Comparison of ENCODE assay signal across 23 cellular contexts in genomic region chr13:37187611-37188010, GRCh38.
DNase-seq lines count a peak whose midpoint lies in the region; ATAC-seq and TF ChIP-seq lines count a peak whose summit lies in the region.
"Had no signal": no experiment of that assay in that cellular context is flagged by ENCODE, and none has a peak within 500 bp of the region (broad histone marks: within the 10 kb centered on the region; RNA-seq: fewer than 3 reads in every experiment).

No MANE protein-coding gene starts in this region.

- no peak overlapping the region for H2AFZ ChIP-seq in SK-N-SH (ENCODE audit: low read depth)

- ATAC-seq in HG03378 (IDR thresholded peaks at IDR 0.05; ENCODE audit: unreplicated experiment) = no peak
- ATAC-seq: HCT116, K562 had no signal

- no peak overlapping the region for H3K4me3 ChIP-seq in AG10803 (ENCODE audit: low read length)
- H3K4me3 ChIP-seq in SK-N-SH (ENCODE audit: low read depth in 2 of 2, low read length in 1 of 2) = no peak overlapping the region
- H3K4me3 ChIP-seq in Peyer's patch = no peak overlapping the region
- H3K4me3 ChIP-seq: K562 had no signal

- peak overlapping the region; percentile 82 for H3K27ac Mint-ChIP-seq in chondrocyte (ENCODE audit: unreplicated experiment)

- CTCF ChIA-PET in SK-N-SH (lab: Yijun Ruan, JAX) = no interaction called here

- no peaks in the 10 kb centered on the region for H3K27me3 ChIP-seq in SK-N-SH (ENCODE audit: insufficient read depth)
- H3K27me3 ChIP-seq in Peyer's patch = no peaks in the 10 kb centered on the region
- H3K27me3 ChIP-seq: BE2C had no signal

- no peaks in the 10 kb centered on the region for H3K9me2 ChIP-seq in SK-N-SH

- TF ChIP-seq CTCF in AG10803 (conservative IDR thresholded peaks at IDR 0.05; ENCODE audit: low read length) (no peak), SK-N-SH (IDR thresholded peaks at IDR 0.05) (no peak), chondrocyte (IDR thresholded peaks at IDR 0.05) (no peak), Peyer's patch (IDR thresholded peaks at IDR 0.05) (no peak)

- no peak for TF ChIP-seq EP300 in SK-N-SH (IDR thresholded peaks at IDR 0.05; ENCODE audit: borderline replicate concordance in 1 of 2, low read depth in 1 of 2, low read length in 1 of 2)

- peaks cover 28% of the 10 kb centered on the region for H3K36me3 Mint-ChIP-seq in chondrocyte (ENCODE audit: low read depth)

- H3K4me3 Mint-ChIP-seq in chondrocyte (ENCODE audit: unreplicated experiment) = peak overlapping the region; percentile 5

- peaks cover 26% of the 10 kb centered on the region for H3F3A ChIP-seq in SK-N-SH (replicated peaks; ENCODE audit: insufficient read depth)

- TF ChIP-seq RAD21 in SK-N-SH (IDR thresholded peaks at IDR 0.05; ENCODE audit: low read length) = no peak

- H3K4me1 ChIP-seq in SK-N-SH (ENCODE audit: control insufficient read depth in 1 of 2, insufficient read depth in 2 of 2, low read depth in 1 of 2, low read length in 1 of 2) (peaks cover 0 to 8% of the 10 kb centered on the region in 2 experiments; a peak in 1 of 4 replicates), Peyer's patch (no peaks in the 10 kb centered on the region)
- H3K4me1 ChIP-seq: BE2C had no signal

- peaks cover 55% of the 10 kb centered on the region for H3K9me3 Mint-ChIP-seq in chondrocyte (ENCODE audit: low read depth)

- DNase-seq in AG10803 (ENCODE audit: low read depth) = peak; percentile 72
- no peak for DNase-seq in SK-N-SH
- no peak for DNase-seq in chondrocyte (ENCODE audit: low spot score)
- DNase-seq in islet precursor cell = no peak
- no peak for DNase-seq in Peyer's patch
- no peak for DNase-seq in occipital lobe (lab: John Stamatoyannopoulos, UW)
- DNase-seq: BE2C, Calu3, DMS79 treated with DMSO at 0.1 percent for 48 hours, Kasumi-1, MV-4-11, NCI-H1105, NCI-H1436 treated with DMSO at 0.1 percent for 48 hours, NCI-H187 treated with DMSO at 0.1 percent for 48 hours, NCI-H2107, NCI-H446, NCI-H524 treated with DMSO at 0.1 percent for 48 hours, NCI-H774, SHP77 had no signal

- H3K27ac ChIP-seq in SK-N-SH (ENCODE audit: low read depth in 2 of 2, low read length in 1 of 2) (peak overlapping the region; percentile 23 to 77; a peak in 3 of 4 replicates), Peyer's patch (no peak overlapping the region)
- H3K27ac ChIP-seq: RWPE1 had no signal

- no peak for TF ChIP-seq POLR2A in Peyer's patch (IDR thresholded peaks at IDR 0.05)

- H3K79me2 ChIP-seq in SK-N-SH (ENCODE audit: insufficient read depth) = no peaks in the 10 kb centered on the region

- peaks cover 37% of the 10 kb centered on the region for H3K4me1 Mint-ChIP-seq in chondrocyte (ENCODE audit: low read depth)

- POLR2A ChIA-PET in SK-N-SH (lab: Yijun Ruan, JAX) = no interaction called here

- H3K36me3 ChIP-seq in SK-N-SH (replicated peaks in 1 of 2; ENCODE audit: control insufficient read depth in 1 of 2, insufficient read depth in 2 of 2, low read length in 1 of 2) (peaks cover 0 to 1% of the 10 kb centered on the region in 2 experiments), Peyer's patch (no peaks in the 10 kb centered on the region)
- H3K36me3 ChIP-seq: BE2C had no signal

- H4K20me1 ChIP-seq in SK-N-SH (ENCODE audit: insufficient read depth) = no peaks in the 10 kb centered on the region

- H3K9me3 ChIP-seq in SK-N-SH (0 out of 2 replicates have a peak, but pooled peaks cover 6% of the 10 kb centered on the region), Peyer's patch (no peaks in the 10 kb centered on the region)
- H3K9me3 ChIP-seq: BE2C had no signal

- H3K4me2 ChIP-seq in SK-N-SH = no peak overlapping the region

- no peaks in the 10 kb centered on the region for H3K27me3 Mint-ChIP-seq in chondrocyte (ENCODE audit: low read depth)

- H3K9ac ChIP-seq in SK-N-SH = no peak overlapping the region

TF ChIP-seq in SK-N-SH, 30 proteins besides CTCF, POLR2A, EP300 and RAD21:
- TF ChIP-seq IRF3 (IDR thresholded peaks at IDR 0.05; ENCODE audit: low read depth, low read length) (no peak), FOXJ3 (CRISPR knock-in tag; IDR thresholded peaks at IDR 0.05) (no peak), CHD2 (IDR thresholded peaks at IDR 0.05; ENCODE audit: low read length, partially characterized antibody) (no peak), FOXM1 (IDR thresholded peaks at IDR 0.05; ENCODE audit: low read depth) (no peak), PBX3 (IDR thresholded peaks at IDR 0.05) (0 out of 2 replicates have a peak, but pooled peaks have one; percentile 27), FOSL2 (IDR thresholded peaks at IDR 0.05; ENCODE audit: borderline replicate concordance, low read depth) (no peak)

Comparison
In these comparisons a context has a peak if more than half of its experiments do, and no peak if none do; other contexts are left out.
1. H3K27ac ChIP-seq: peak in SK-N-SH (2 of 2); none in Peyer's patch (0 of 4).